8 cellular contexts compared by ENCODE assay signal in the genomic region with DNA sequence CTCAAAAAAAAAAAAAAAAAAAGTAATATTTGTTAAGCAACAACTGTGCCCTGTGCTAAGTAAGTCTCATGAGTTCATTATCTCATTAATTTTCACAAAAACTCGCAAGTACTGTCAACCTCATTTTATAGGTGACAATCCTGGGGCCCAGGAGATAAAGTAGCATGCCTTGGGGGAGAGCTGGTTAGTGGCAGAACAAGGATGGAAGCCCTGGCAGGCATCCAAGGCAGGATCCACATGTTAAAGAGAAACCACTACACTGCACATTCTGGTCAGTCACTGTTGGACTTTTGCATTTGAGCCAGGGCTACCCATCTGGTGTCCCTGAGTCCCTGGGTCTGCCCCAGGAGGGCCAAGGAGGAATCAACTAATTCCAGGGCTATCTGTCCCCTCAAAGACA. TPM values are rescaled to one million over a fixed set of nuclear protein-coding genes. Genes with fewer than 3 reads are reported as not detected.
DNase-seq lines count a peak whose midpoint lies in the region; ATAC-seq and TF ChIP-seq lines count a peak whose summit lies in the region.
"Had no signal": no experiment of that assay in that cellular context is flagged by ENCODE, and none has a peak within 500 bp of the region (broad histone marks: within the 10 kb centered on the region; RNA-seq: fewer than 3 reads in every experiment).

No MANE protein-coding gene starts in this region.

- TF ChIP-seq CTCF in choroid plexus epithelial cell (conservative IDR thresholded peaks at IDR 0.05; ENCODE audit: low read depth, low read length): no peak

- H2BK12ac ChIP-seq in neuronal stem cell (ENCODE audit: low read length): no peak overlapping the region

- H2AFZ ChIP-seq in neuronal stem cell (ENCODE audit: low read length): no peak overlapping the region

- H3K9me3 ChIP-seq in neuronal stem cell (replicated peaks in 1 of 2; ENCODE audit: control insufficient read depth in 2 of 2, insufficient read depth in 1 of 2, low read depth in 1 of 2, low read length in 2 of 2): peaks cover 0 to 15% of the 10 kb centered on the region in 2 donors

- H2BK5ac ChIP-seq in neuronal stem cell (ENCODE audit: low read length): no peak overlapping the region

- H2AK5ac ChIP-seq in neuronal stem cell (ENCODE audit: low read depth, low read length): peak overlapping the region; percentile 57

- H3K79me1 ChIP-seq in neuronal stem cell (ENCODE audit: low read depth, low read length): peaks cover 4% of the 10 kb centered on the region

- H3K23ac ChIP-seq in neuronal stem cell (ENCODE audit: low read depth, low read length, poor library complexity): no peak overlapping the region

- DNase-seq in Daoy (ENCODE audit: low read depth) (peak; percentile 44), NCI-H69 (lab: John Stamatoyannopoulos, UW) (peak; percentile 41), choroid plexus epithelial cell (ENCODE audit: low read depth) (peak; percentile 73), neuronal stem cell (ENCODE audit: low spot score) (no peak), NCI-H1092 treated with DMSO at 0.1 percent for 48 hours (lab: John Stamatoyannopoulos, UW) (no peak), DMS114 treated with DMSO at 0.1 percent for 48 hours (lab: John Stamatoyannopoulos, UW; ENCODE audit: unreplicated experiment) (no peak)
- DNase-seq: esophagus squamous epithelium had no signal

- no peak overlapping the region for H3K4me3 ChIP-seq in choroid plexus epithelial cell (ENCODE audit: low read depth, low read length)
- H3K4me3 ChIP-seq in neuronal stem cell (ENCODE audit: low read length in 2 of 2): no peak overlapping the region
- H3K4me3 ChIP-seq: esophagus squamous epithelium had no signal

- WGBS in neuronal stem cell (ENCODE audit: extremely low coverage in 2 of 2, insufficient read length in 2 of 2, insufficient replicate concordance in 1 of 2), 2 donors: no CpG with 5 or more reads among the region's 1 CpG

- H2BK15ac ChIP-seq in neuronal stem cell (ENCODE audit: low read length): no peak overlapping the region

- H4K8ac ChIP-seq in neuronal stem cell (ENCODE audit: low read depth, low read length): no peak overlapping the region

- H3K27me3 ChIP-seq in neuronal stem cell (ENCODE audit: control insufficient read depth in 3 of 3, insufficient read depth in 3 of 3, low read depth in 1 of 3, low read length in 3 of 3): no peaks in the 10 kb centered on the region
- H3K27me3 ChIP-seq: esophagus squamous epithelium had no signal

- H4K91ac ChIP-seq in neuronal stem cell (ENCODE audit: low read depth, low read length, poor library complexity): no peak overlapping the region

- no peak overlapping the region for H3K27ac ChIP-seq in neuronal stem cell (replicated peaks; ENCODE audit: low read length)

- peak overlapping the region; percentile 13 for H3K18ac ChIP-seq in neuronal stem cell (ENCODE audit: low read length)

- H3K4ac ChIP-seq in neuronal stem cell (ENCODE audit: low read length): no peak overlapping the region

- no peaks in the 10 kb centered on the region for H3K36me3 ChIP-seq in neuronal stem cell (replicated peaks in 1 of 2; ENCODE audit: control insufficient read depth in 2 of 2, insufficient read depth in 2 of 2, low read length in 2 of 2)
- H3K36me3 ChIP-seq: esophagus squamous epithelium had no signal

- H3K4me1 ChIP-seq in neuronal stem cell (ENCODE audit: control insufficient read depth in 2 of 2, insufficient read depth in 1 of 2, low read depth in 1 of 2, low read length in 2 of 2): peaks cover 16 to 25% of the 10 kb centered on the region in 2 donors

- no peak overlapping the region for H3K4me2 ChIP-seq in neuronal stem cell (ENCODE audit: insufficient read depth, low read length, poor library complexity, severe bottlenecking)

- no peak overlapping the region for H3K14ac ChIP-seq in neuronal stem cell (ENCODE audit: low read length)

- H3K9ac ChIP-seq in neuronal stem cell (ENCODE audit: low read depth, low read length, poor library complexity): no peak overlapping the region

- ATAC-seq in HG03175 (IDR thresholded peaks at IDR 0.05; ENCODE audit: unreplicated experiment): no peak

- no peak overlapping the region for H2BK120ac ChIP-seq in neuronal stem cell (ENCODE audit: low read depth, low read length)

RNA-seq across cellular contexts. Expression of a gene that starts 54.6 kb away (rescaled TPM):
- 2.3 and 4.1 TPM in 2 replicates for total RNA-seq in Daoy (2014; rRNA removed; shearing (Covaris generic))
- polyA plus RNA-seq in neuronal stem cell (2013, experiment 1 of 2): 39.5 TPM
- polyA plus RNA-seq in neuronal stem cell (2013, experiment 2 of 2): 40.0 TPM

Comparison
In these comparisons a context has a peak if more than half of its experiments do, and no peak if none do; other contexts are left out.
1. DNase-seq: peak in Daoy (single experiment), NCI-H69 (single experiment) and choroid plexus epithelial cell (single experiment); none in neuronal stem cell (single experiment), NCI-H1092 treated with DMSO at 0.1 percent for 48 hours (single experiment) and DMS114 treated with DMSO at 0.1 percent for 48 hours (single experiment).